11 cellular contexts compared by ENCODE assay signal in genomic region chr10:8444630-8445029, GRCh38.
DNase-seq lines count a peak whose midpoint lies in the region; ATAC-seq and TF ChIP-seq lines count a peak whose summit lies in the region.
"Had no signal": no experiment of that assay in that cellular context is flagged by ENCODE, and none has a peak within 500 bp of the region (broad histone marks: within the 10 kb centered on the region; RNA-seq: fewer than 3 reads in every experiment).

No MANE protein-coding gene starts in this region.

- no peak for TF ChIP-seq EP300 in suprapubic skin (IDR thresholded peaks at IDR 0.05)

- no peak for ATAC-seq in HG02610 (IDR thresholded peaks at IDR 0.05; ENCODE audit: unreplicated experiment)

- TF ChIP-seq POLR2A in suprapubic skin (IDR thresholded peaks at IDR 0.05), result no peak

- H3K27ac ChIP-seq in SJCRH30 (no peak overlapping the region), suprapubic skin (no peak overlapping the region)
- H3K27ac ChIP-seq: dorsolateral prefrontal cortex had no signal

- TF ChIP-seq CTCF in GM12874 (IDR thresholded peaks at IDR 0.05; ENCODE audit: insufficient read depth, low read depth, low read length), result 0 out of 2 replicates have a peak, but pooled peaks have one; percentile 12
- TF ChIP-seq CTCF in cardiac fibroblast (IDR thresholded peaks at IDR 0.05; ENCODE audit: low read depth, low read length), result no peak
- TF ChIP-seq CTCF in suprapubic skin (IDR thresholded peaks at IDR 0.05), result no peak

- H3K4me3 ChIP-seq in SJCRH30 (no peak overlapping the region), cardiac fibroblast (replicated peaks in 1 of 2; ENCODE audit: low read depth in 2 of 2, low read length in 2 of 2) (no peak overlapping the region), suprapubic skin (no peak overlapping the region)
- H3K4me3 ChIP-seq: dorsolateral prefrontal cortex had no signal

- H3K27me3 ChIP-seq in SJCRH30 (no peaks in the 10 kb centered on the region), suprapubic skin (no peaks in the 10 kb centered on the region)

- H3K4me1 ChIP-seq in SJCRH30 (no peaks in the 10 kb centered on the region), suprapubic skin (no peaks in the 10 kb centered on the region)

- WGBS in suprapubic skin, result 47% methylated on average over 7 of the region's 7 CpGs

- no peaks in the 10 kb centered on the region for H3K36me3 ChIP-seq in SJCRH30
- no peaks in the 10 kb centered on the region for H3K36me3 ChIP-seq in suprapubic skin

- H3K9me3 ChIP-seq in SJCRH30 (replicated peaks) (no peaks in the 10 kb centered on the region), suprapubic skin (no peaks in the 10 kb centered on the region)

- DNase-seq in SJCRH30, result peak; percentile 1 to 3
- peak; percentile 13 to 42 for DNase-seq in cardiac fibroblast (ENCODE audit: low read depth in 2 of 2)
- peak; percentile 14 for DNase-seq in stimulated activated CD4-positive, alpha-beta T cell treated with anti-CD3 and anti-CD28 coated beads, Interleukin-4, amount 100 ng/mL, for 24 hours
- no peak for DNase-seq in NOMO-1 treated with DMSO at 0.1 percent for 48 hours (lab: John Stamatoyannopoulos, UW; ENCODE audit: unreplicated experiment)
- DNase-seq in suprapubic skin (ENCODE audit: low spot score in 2 of 2), result no peak
- no peak for DNase-seq in NCI-H526 treated with DMSO at 0.1 percent for 48 hours (lab: John Stamatoyannopoulos, UW)
- DNase-seq: dorsolateral prefrontal cortex, mammary epithelial cell, NCI-H2171 treated with DMSO at 0.1 percent for 48 hours had no signal

Comparison
In these comparisons a context has a peak if more than half of its experiments do, and no peak if none do; other contexts are left out.
1. DNase-seq: peak in SJCRH30 (2 of 2), cardiac fibroblast (2 of 2) and stimulated activated CD4-positive, alpha-beta T cell treated with anti-CD3 and anti-CD28 coated beads, Interleukin-4, amount 100 ng/mL, for 24 hours (single experiment); none in NOMO-1 treated with DMSO at 0.1 percent for 48 hours (single experiment), suprapubic skin (0 of 2) and NCI-H526 treated with DMSO at 0.1 percent for 48 hours (single experiment).